In genomic region chr21:31877558-31877957, GRCh38 we compare ENCODE assay signal across 15 cellular contexts. TPM values are rescaled to one million over a fixed set of nuclear protein-coding genes. Genes with fewer than 3 reads are reported as not detected.
DNase-seq lines count a peak whose midpoint lies in the region; ATAC-seq and TF ChIP-seq lines count a peak whose summit lies in the region.
"Had no signal": no experiment of that assay in that cellular context is flagged by ENCODE, and none has a peak within 500 bp of the region (broad histone marks: within the 10 kb centered on the region; RNA-seq: fewer than 3 reads in every experiment).

No MANE protein-coding gene starts in this region.

- intact Hi-C loops in body of pancreas (cut with DNase I) (no loop called here), spleen (cut with DNase I; ENCODE audit: low total_unique reads) (no loop called here)

- no peak overlapping the region for H3K9ac ChIP-seq in neural progenitor cell

- H3K9me3 ChIP-seq in body of pancreas: no peaks in the 10 kb centered on the region
- H3K9me3 ChIP-seq in neural progenitor cell (ENCODE audit: low read depth): no peaks in the 10 kb centered on the region
- H3K9me3 ChIP-seq in spleen: no peaks in the 10 kb centered on the region
- H3K9me3 ChIP-seq: BE2C, Caco-2 had no signal

- TF ChIP-seq CTCF in body of pancreas (IDR thresholded peaks at IDR 0.05): no peak
- no peak for TF ChIP-seq CTCF in neural progenitor cell (IDR thresholded peaks at IDR 0.05)
- no peak for TF ChIP-seq CTCF in spleen (IDR thresholded peaks at IDR 0.05 in 8 of 11, conservative IDR thresholded peaks at IDR 0.05 in 3 of 11)

- H3K27me3 Mint-ChIP-seq in neural progenitor cell (ENCODE audit: insufficient read depth, low read depth): peaks cover 10% of the 10 kb centered on the region

- H3K4me2 ChIP-seq in neural progenitor cell: peak overlapping the region; percentile 21

- peaks cover 76% of the 10 kb centered on the region for H3K4me1 ChIP-seq in body of pancreas
- H3K4me1 ChIP-seq in neural progenitor cell: peaks cover 44% of the 10 kb centered on the region
- peaks cover 4 to 20% (median 17%) of the 10 kb centered on the region in 6 donors for H3K4me1 ChIP-seq in spleen
- H3K4me1 ChIP-seq: BE2C, Caco-2 had no signal

- WGBS in body of pancreas, 2 donors: 20 to 21% methylated on average over 4 of the region's 4 CpGs
- WGBS in spleen, 5 donors: 74 to 87% (median 79%) methylated on average over 4 of the region's 4 CpGs

- H3K27ac Mint-ChIP-seq in neural progenitor cell: no peak overlapping the region
- H3K27ac Mint-ChIP-seq: CD4-positive, alpha-beta T cell; H9 had no signal

- peaks cover 33% of the 10 kb centered on the region for H3K36me3 Mint-ChIP-seq in neural progenitor cell

- H3K36me3 ChIP-seq in body of pancreas (replicated peaks in 1 of 2; ENCODE audit: insufficient read depth in 1 of 2, low read depth in 2 of 2) (no peaks in the 10 kb centered on the region), neural progenitor cell (no peaks in the 10 kb centered on the region), spleen (no peaks in the 10 kb centered on the region)
- H3K36me3 ChIP-seq: BE2C had no signal

- peak overlapping the region; percentile 63 to 96 (median 88) for H3K27ac ChIP-seq in body of pancreas
- H3K27ac ChIP-seq in neural progenitor cell: peak overlapping the region; percentile 19
- H3K27ac ChIP-seq in spleen: no peak overlapping the region
- H3K27ac ChIP-seq: C4-2B had no signal

- peaks cover 5% of the 10 kb centered on the region for H3K9me3 Mint-ChIP-seq in neural progenitor cell
- H3K9me3 Mint-ChIP-seq: CD4-positive, alpha-beta T cell had no signal

- no peak for TF ChIP-seq POLR2A in body of pancreas (IDR thresholded peaks at IDR 0.05)
- no peak for TF ChIP-seq POLR2A in spleen (IDR thresholded peaks at IDR 0.05)

- peaks cover 43% of the 10 kb centered on the region for H3F3A ChIP-seq in neural progenitor cell (ENCODE audit: low read depth)

- H3K4me3 Mint-ChIP-seq in neural progenitor cell: no peak overlapping the region
- H3K4me3 Mint-ChIP-seq: CD4-positive, alpha-beta T cell; H9 had no signal

- H3K27me3 ChIP-seq in body of pancreas: no peaks in the 10 kb centered on the region
- H3K27me3 ChIP-seq in neural progenitor cell: peaks cover 14% of the 10 kb centered on the region
- peaks cover 0 to 76% (median 34%) of the 10 kb centered on the region in 7 donors for H3K27me3 ChIP-seq in spleen (replicated peaks in 1 of 7)
- H3K27me3 ChIP-seq: BE2C had no signal

- ATAC-seq in body of pancreas (no peak), HG03354 (IDR thresholded peaks at IDR 0.05; ENCODE audit: poor library complexity, severe bottlenecking, unreplicated experiment) (no peak)

- H3K4me3 ChIP-seq in body of pancreas: no peak overlapping the region
- no peak overlapping the region for H3K4me3 ChIP-seq in neural progenitor cell
- no peak overlapping the region for H3K4me3 ChIP-seq in spleen

- no peak overlapping the region for H2AFZ ChIP-seq in neural progenitor cell (replicated peaks)

- H4K20me1 ChIP-seq in neural progenitor cell (ENCODE audit: low read depth): peaks cover 38% of the 10 kb centered on the region

- H3K4me1 Mint-ChIP-seq in neural progenitor cell: peaks cover 49% of the 10 kb centered on the region

- peak in 1 of 4 donors; percentile 38 for DNase-seq in body of pancreas
- DNase-seq in mesenteric fat pad (ENCODE audit: low spot score): peak; percentile 41
- no peak for DNase-seq in neural progenitor cell (ENCODE audit: low spot score)
- peak; percentile 25 for DNase-seq in spleen
- no peak for DNase-seq in NCI-H748 (lab: John Stamatoyannopoulos, UW; ENCODE audit: unreplicated experiment)
- DNase-seq in DMS53 treated with DMSO at 0.1 percent for 48 hours (lab: John Stamatoyannopoulos, UW; ENCODE audit: unreplicated experiment): no peak
- DNase-seq in NOMO-1 (lab: John Stamatoyannopoulos, UW; ENCODE audit: unreplicated experiment in 2 of 2): no peak
- DNase-seq: BE2C; Caco-2; CD4-positive, alpha-beta T cell; DMS79; GDM1; H9 had no signal

- peaks cover 26% of the 10 kb centered on the region for H3K79me2 ChIP-seq in neural progenitor cell (ENCODE audit: low read depth)

RNA-seq across cellular contexts. Expression of gene HUNK, which starts 4.7 kb away (rescaled TPM):
- 1 to 10 TPM; 6.7 to 9.2 TPM for total RNA-seq in body of pancreas
- 0.55 TPM for total RNA-seq in mesenteric fat pad
- total RNA-seq in neural progenitor cell (ENCODE audit: low replicate concordance): 4.7 and 5.7 TPM in 2 replicates
- under 1 TPM in 5 of 7 donors, not detected in 2; 0.09 to 0.41 (median 0.14) TPM for total RNA-seq in spleen
- polyA plus RNA-seq in spleen: under 1 TPM in 2 of 3 donors, not detected in 1; 0.06 to 0.16 TPM
- total RNA-seq: CD4-positive, alpha-beta T cell had no signal

Comparison
In these comparisons a context has a peak if more than half of its experiments do, and no peak if none do; other contexts are left out.
1. DNase-seq: peak in mesenteric fat pad (single experiment) and spleen (single experiment); none in neural progenitor cell (single experiment), NCI-H748 (single experiment), DMS53 treated with DMSO at 0.1 percent for 48 hours (single experiment) and NOMO-1 (0 of 2).
2. H3K27ac ChIP-seq: peak in body of pancreas (4 of 4) and neural progenitor cell (single experiment); none in spleen (0 of 8).